ENCODE assay signal across 1 cellular context in genomic region chr12:65948320-65949008, GRCh38.
TF ChIP-seq lines count a peak whose summit lies in the region.

No MANE protein-coding gene starts in this region.

TF ChIP-seq in HEK293, 187 proteins besides CTCF, POLR2A, EP300 and RAD21 (continued from another document and continues in another):
- TF ChIP-seq BCL6B (tag by site-specific recombination; IDR thresholded peaks at IDR 0.05) = no peak
- TF ChIP-seq ZNF274 (IDR thresholded peaks at IDR 0.05; ENCODE audit: low read length) = no peak
- no peak for TF ChIP-seq ZNF274 (tag by site-specific recombination; IDR thresholded peaks at IDR 0.05; ENCODE audit: borderline replicate concordance)
- no peak for TF ChIP-seq ZNF555 (tag by site-specific recombination; conservative IDR thresholded peaks at IDR 0.05)
- no peak for TF ChIP-seq ZNF169 (tag by site-specific recombination; IDR thresholded peaks at IDR 0.05)
- TF ChIP-seq ZBTB20 (tag by site-specific recombination; IDR thresholded peaks at IDR 0.05) = peak; percentile 22; the same call in 1 of the 2 replicates
- no peak for TF ChIP-seq ZSCAN5A (tag by site-specific recombination; IDR thresholded peaks at IDR 0.05)
- no peak for TF ChIP-seq ZNF18 (tag by site-specific recombination; IDR thresholded peaks at IDR 0.05)
- TF ChIP-seq KLF8 (tag by site-specific recombination; IDR thresholded peaks at IDR 0.05) = no peak
- TF ChIP-seq ZNF214 (tag by site-specific recombination; IDR thresholded peaks at IDR 0.05; ENCODE audit: borderline replicate concordance) = no peak
- TF ChIP-seq ZNF580 (tag by site-specific recombination; IDR thresholded peaks at IDR 0.05) = no peak
- peak; percentile 66 for TF ChIP-seq ZNF335 (tag by site-specific recombination; conservative IDR thresholded peaks at IDR 0.05)
- no peak for TF ChIP-seq ZNF426 (tag by site-specific recombination; IDR thresholded peaks at IDR 0.05)
- no peak for TF ChIP-seq ZNF146 (tag by site-specific recombination; IDR thresholded peaks at IDR 0.05)
- no peak for TF ChIP-seq ZNF148 (tag by site-specific recombination; IDR thresholded peaks at IDR 0.05; ENCODE audit: borderline replicate concordance)
- TF ChIP-seq ZNF366 (tag by site-specific recombination; conservative IDR thresholded peaks at IDR 0.05) = peak; percentile 81
- TF ChIP-seq ZNF354C (tag by site-specific recombination; IDR thresholded peaks at IDR 0.05; ENCODE audit: borderline replicate concordance, low read depth) = no peak
- no peak for TF ChIP-seq ZNF626 (tag by site-specific recombination; IDR thresholded peaks at IDR 0.05)
- TF ChIP-seq ZNF560 (tag by site-specific recombination; IDR thresholded peaks at IDR 0.05; ENCODE audit: borderline replicate concordance) = no peak
- no peak for TF ChIP-seq PRDM4 (tag by site-specific recombination; IDR thresholded peaks at IDR 0.05)
- no peak for TF ChIP-seq ZNF48 (tag by site-specific recombination; IDR thresholded peaks at IDR 0.05)
- TF ChIP-seq ZBTB11 (tag by site-specific recombination; conservative IDR thresholded peaks at IDR 0.05; ENCODE audit: low read depth) = no peak
- 0 out of 2 replicates have a peak, but pooled peaks have one; percentile 46 for TF ChIP-seq ZNF660 (tag by site-specific recombination; IDR thresholded peaks at IDR 0.05)
- no peak for TF ChIP-seq PATZ1 (tag by site-specific recombination; IDR thresholded peaks at IDR 0.05)
- TF ChIP-seq ZNF843 (tag by site-specific recombination; IDR thresholded peaks at IDR 0.05) = 0 out of 2 replicates have a peak, but pooled peaks have one; percentile 26
- TF ChIP-seq KLF17 (tag by site-specific recombination; IDR thresholded peaks at IDR 0.05) = no peak
- TF ChIP-seq ZNF350 (tag by site-specific recombination; IDR thresholded peaks at IDR 0.05) = no peak
- 0 out of 2 replicates have a peak, but pooled peaks have one; percentile 15 for TF ChIP-seq ZNF692 (tag by site-specific recombination; IDR thresholded peaks at IDR 0.05)
- no peak for TF ChIP-seq ZNF394 (tag by site-specific recombination; IDR thresholded peaks at IDR 0.05; ENCODE audit: borderline replicate concordance)
- TF ChIP-seq ZNF585B (tag by site-specific recombination; IDR thresholded peaks at IDR 0.05) = no peak
- TF ChIP-seq REPIN1 (tag by site-specific recombination; IDR thresholded peaks at IDR 0.05; ENCODE audit: low read depth) = no peak
- TF ChIP-seq ZNF473 (tag by site-specific recombination; IDR thresholded peaks at IDR 0.05) = no peak
- no peak for TF ChIP-seq ZNF610 (tag by site-specific recombination; IDR thresholded peaks at IDR 0.05; ENCODE audit: borderline replicate concordance)
- TF ChIP-seq ZBTB26 (tag by site-specific recombination; optimal IDR thresholded peaks at IDR 0.05) = no peak
